Comparison of ENCODE assay signal across 8 cellular contexts in genomic region chr21:26732442-26733221, GRCh38.
A peak's percentile ranks its signal among the peaks of the same experiment; 100 is the strongest.
DNase-seq lines count a peak whose midpoint lies in the region; ATAC-seq and TF ChIP-seq lines count a peak whose summit lies in the region.

No MANE protein-coding gene starts in this region.

- peak; percentile 81 for TF ChIP-seq CTCF in C4-2B (conservative IDR thresholded peaks at IDR 0.05)

- H3K27me3 ChIP-seq in trophoblast cell (ENCODE audit: insufficient read depth, low read length): no peaks in the 10 kb centered on the region

- peak overlapping the region; percentile 24 for H3K14ac ChIP-seq in trophoblast cell (ENCODE audit: low read length)

- no peaks in the 10 kb centered on the region for H3K9me3 ChIP-seq in trophoblast cell (ENCODE audit: insufficient read depth, low read depth, low read length)

- H2BK120ac ChIP-seq in trophoblast cell (ENCODE audit: insufficient read depth, low read length, poor library complexity): peak overlapping the region; percentile 68

- no peak overlapping the region for H3K23ac ChIP-seq in trophoblast cell (ENCODE audit: low read length)

- H3K27ac Mint-ChIP-seq in activated CD4-positive, alpha-beta T cell treated with anti-CD3 and anti-CD28 coated beads, Interleukin-2, amount 10 ng/mL, durations not matched to agents 24 days and 14 days: no peak overlapping the region

- peak overlapping the region; percentile 30 for H2AFZ ChIP-seq in trophoblast cell (ENCODE audit: insufficient read depth, low read length, poor library complexity)

- no peak overlapping the region for H3K4me2 ChIP-seq in trophoblast cell (ENCODE audit: low read length)

- no peak overlapping the region for H3K4me3 ChIP-seq in trophoblast cell (ENCODE audit: low read depth, low read length)

- no peak overlapping the region for H3K27ac ChIP-seq in C4-2B
- H3K27ac ChIP-seq in trophoblast cell (ENCODE audit: low read depth, low read length): no peak overlapping the region

- peak overlapping the region; percentile 31 for H2BK12ac ChIP-seq in trophoblast cell (ENCODE audit: low read length)

- H3K4me1 ChIP-seq in trophoblast cell (ENCODE audit: control insufficient read depth in 1 of 2, insufficient read depth in 2 of 2, low read length in 2 of 2): peaks cover 3 to 8% of the 10 kb centered on the region in 2 experiments

- H3K9me3 Mint-ChIP-seq in activated CD4-positive, alpha-beta T cell treated with anti-CD3 and anti-CD28 coated beads, Interleukin-2, amount 10 ng/mL, durations not matched to agents 24 days and 14 days: no peaks in the 10 kb centered on the region

- H2AK5ac ChIP-seq in trophoblast cell (ENCODE audit: low read length): no peak overlapping the region

- H3K4me3 Mint-ChIP-seq in activated CD4-positive, alpha-beta T cell treated with anti-CD3 and anti-CD28 coated beads, Interleukin-2, amount 10 ng/mL, durations not matched to agents 24 days and 14 days: no peak overlapping the region

- ATAC-seq in HG02588 (IDR thresholded peaks at IDR 0.05; ENCODE audit: unreplicated experiment) (peak; percentile 51), HG03460 (IDR thresholded peaks at IDR 0.05; ENCODE audit: unreplicated experiment) (no peak), HG02981 (IDR thresholded peaks at IDR 0.05; ENCODE audit: unreplicated experiment) (no peak)

- intact Hi-C loops in activated CD4-positive, alpha-beta T cell treated with anti-CD3 and anti-CD28 coated beads, Interleukin-2, amount 10 ng/mL, durations not matched to agents 24 days and 14 days (cut with micrococcal nuclease): no loop called here

- H3K4me1 Mint-ChIP-seq in activated CD4-positive, alpha-beta T cell treated with anti-CD3 and anti-CD28 coated beads, Interleukin-2, amount 10 ng/mL, durations not matched to agents 24 days and 14 days: no peaks in the 10 kb centered on the region

- H3K36me3 ChIP-seq in trophoblast cell (ENCODE audit: control insufficient read depth in 1 of 2, insufficient read depth in 2 of 2, low read length in 2 of 2): no peaks in the 10 kb centered on the region

- WGBS in trophoblast cell (ENCODE audit: extremely low coverage, insufficient coverage, insufficient read length): no CpG with 5 or more reads among the region's 10 CpGs

- H3K9ac ChIP-seq in trophoblast cell (ENCODE audit: low read length): no peak overlapping the region

- peak overlapping the region; percentile 11 for H2BK5ac ChIP-seq in trophoblast cell (ENCODE audit: low read depth, low read length, poor library complexity)

- H4K91ac ChIP-seq in trophoblast cell (ENCODE audit: low read depth, low read length): peak overlapping the region; percentile 56

- no peaks in the 10 kb centered on the region for H3K79me2 ChIP-seq in trophoblast cell (ENCODE audit: control insufficient read depth, insufficient read depth, low read length, poor library complexity)

- H3K36me3 Mint-ChIP-seq in activated CD4-positive, alpha-beta T cell treated with anti-CD3 and anti-CD28 coated beads, Interleukin-2, amount 10 ng/mL, durations not matched to agents 24 days and 14 days (ENCODE audit: low read depth): no peaks in the 10 kb centered on the region

- peaks cover 12% of the 10 kb centered on the region for H3K79me1 ChIP-seq in trophoblast cell (ENCODE audit: low read length)

- H3K18ac ChIP-seq in trophoblast cell (ENCODE audit: low read length): peak overlapping the region; percentile 9

- no peak overlapping the region for H4K12ac ChIP-seq in trophoblast cell (ENCODE audit: low read depth, low read length)

- no peaks in the 10 kb centered on the region for H3K27me3 Mint-ChIP-seq in activated CD4-positive, alpha-beta T cell treated with anti-CD3 and anti-CD28 coated beads, Interleukin-2, amount 10 ng/mL, durations not matched to agents 24 days and 14 days

- no peak overlapping the region for H3K4ac ChIP-seq in trophoblast cell (ENCODE audit: low read depth, low read length)

- peak; percentile 66 for DNase-seq in activated CD4-positive, alpha-beta T cell treated with anti-CD3 and anti-CD28 coated beads, Interleukin-2, amount 10 ng/mL, durations not matched to agents 24 days and 14 days
- DNase-seq in glomerular visceral epithelial cell (ENCODE audit: extremely low spot score) (peak; percentile 58), trophoblast cell (peak; percentile 51 to 81), GF-D8 (lab: John Stamatoyannopoulos, UW) (no peak)

- H4K8ac ChIP-seq in trophoblast cell (ENCODE audit: low read depth, low read length): peak overlapping the region; percentile 64
